Comparison of ENCODE assay signal across 15 cellular contexts in genomic region chr6:77040566-77041195, GRCh38.
"Had no signal": no experiment of that assay in that cellular context is flagged by ENCODE, and none has a peak within 500 bp of the region (broad histone marks: within the 10 kb centered on the region; RNA-seq: fewer than 3 reads in every experiment).

No MANE protein-coding gene starts in this region.

- ATAC-seq: activated CD8-positive, alpha-beta memory T cell treated with anti-CD3 and anti-CD28 coated beads, Interleukin-2, amount 10 ng/mL, durations not matched to agents 7 days and 5 days; activated T-cell treated with anti-CD3 and anti-CD28 coated beads, Interleukin-2, amount 50 U/mL, for 4 hours; natural killer cell; right cardiac atrium had no signal

- H3K27me3 ChIP-seq: tibial nerve had no signal

- H3K27ac ChIP-seq: epithelial cell of prostate, tibial nerve had no signal

- H3K36me3 ChIP-seq: tibial nerve had no signal

- DNase-seq: activated CD8-positive, alpha-beta memory T cell treated with anti-CD3 and anti-CD28 coated beads, Interleukin-2, amount 10 ng/mL, durations not matched to agents 7 days and 5 days; activated effector memory CD4-positive, alpha-beta T cell treated with anti-CD3 and anti-CD28 coated beads, Interleukin-2, amount 50 U/mL, for 16 hours; activated T-cell treated with anti-CD3 and anti-CD28 coated beads, Interleukin-2, amount 50 U/mL, for 4 hours; cortex of kidney; effector memory CD4-positive, alpha-beta T cell; natural killer cell; right cardiac atrium had no signal

- H3K27me3 Mint-ChIP-seq: activated CD8-positive, alpha-beta memory T cell treated with anti-CD3 and anti-CD28 coated beads, Interleukin-2, amount 10 ng/mL, durations not matched to agents 7 days and 5 days; activated naive CD8-positive, alpha-beta T cell; central memory CD8-positive, alpha-beta T cell; progenitor cell of endocrine pancreas had no signal

- FAIRE-seq: islet of Langerhans had no signal

- H3K4me3 ChIP-seq: smooth muscle cell, tibial nerve had no signal

- H3K36me3 Mint-ChIP-seq: activated CD8-positive, alpha-beta memory T cell treated with anti-CD3 and anti-CD28 coated beads, Interleukin-2, amount 10 ng/mL, durations not matched to agents 7 days and 5 days; activated naive CD8-positive, alpha-beta T cell; natural killer cell had no signal

- H3K4me2 ChIP-seq: smooth muscle cell had no signal

- H3K4me1 ChIP-seq: tibial nerve had no signal

- H3K27ac Mint-ChIP-seq: activated CD8-positive, alpha-beta memory T cell treated with anti-CD3 and anti-CD28 coated beads, Interleukin-2, amount 10 ng/mL, durations not matched to agents 7 days and 5 days; activated naive CD8-positive, alpha-beta T cell; natural killer cell; T-helper 2 cell treated with Interferon-gamma antibody and Interleukin-4, amounts not matched to agents 5 μg/mL and 100 μg/mL, for 36 hours had no signal

- H3K4me1 Mint-ChIP-seq: activated CD8-positive, alpha-beta memory T cell treated with anti-CD3 and anti-CD28 coated beads, Interleukin-2, amount 10 ng/mL, durations not matched to agents 7 days and 5 days; central memory CD8-positive, alpha-beta T cell; natural killer cell had no signal

- H3K4me3 Mint-ChIP-seq: activated CD8-positive, alpha-beta memory T cell treated with anti-CD3 and anti-CD28 coated beads, Interleukin-2, amount 10 ng/mL, durations not matched to agents 7 days and 5 days; activated naive CD8-positive, alpha-beta T cell; activated T-cell treated with anti-CD3 and anti-CD28 coated beads, Interleukin-2, amount 50 U/mL, for 4 hours; central memory CD8-positive, alpha-beta T cell; natural killer cell; T-helper 2 cell treated with Interferon-gamma antibody and Interleukin-4, amounts not matched to agents 5 μg/mL and 100 μg/mL, for 36 hours had no signal
